In genomic region chr1:46603858-46604549, GRCh38 we compare ENCODE assay signal across 1 cellular context.
TF ChIP-seq lines count a peak whose summit lies in the region.

TSS of gene MKNK1 (minus strand) at chr1:46604268. CDS start at chr1:46583327, 20,941 bp downstream.

TF ChIP-seq in H1, 55 proteins besides CTCF, POLR2A, EP300 and RAD21:
- TF ChIP-seq SIN3A (conservative IDR thresholded peaks at IDR 0.05 in 1 of 2, IDR thresholded peaks at IDR 0.05 in 1 of 2; ENCODE audit: low read depth in 1 of 2, low read length in 2 of 2) (peak in 1 of 2 experiments; percentile 84; a peak in 2 of 4 replicates), ATF2 (IDR thresholded peaks at IDR 0.05; ENCODE audit: low read length) (no peak), GTF2F1 (IDR thresholded peaks at IDR 0.05; ENCODE audit: borderline replicate concordance, low read depth, low read length) (no peak), CHD1 (IDR thresholded peaks at IDR 0.05; ENCODE audit: low read depth, low read length) (no peak), NANOG (IDR thresholded peaks at IDR 0.05; ENCODE audit: insufficient read depth, low read depth, low read length, poor library complexity, severe bottlenecking) (no peak), KDM4A (IDR thresholded peaks at IDR 0.05; ENCODE audit: low read depth, low read length, severe bottlenecking) (peak; percentile 77), GABPA (IDR thresholded peaks at IDR 0.05; ENCODE audit: borderline replicate concordance, insufficient read depth, low read length) (no peak), ATF3 (IDR thresholded peaks at IDR 0.05; ENCODE audit: insufficient read depth, low read depth, low read length) (no peak), SP4 (IDR thresholded peaks at IDR 0.05; ENCODE audit: low read length) (peak; percentile 91; the same call in 1 of the 2 replicates), USF2 (IDR thresholded peaks at IDR 0.05; ENCODE audit: low read length) (no peak), TEAD4 (IDR thresholded peaks at IDR 0.05; ENCODE audit: low read depth, low read length) (no peak), CHD7 (IDR thresholded peaks at IDR 0.05; ENCODE audit: insufficient replicate concordance, low read length) (no peak), BACH1 (IDR thresholded peaks at IDR 0.05; ENCODE audit: low read length) (peak; percentile 65; the same call in 1 of the 2 replicates), SIRT6 (IDR thresholded peaks at IDR 0.05; ENCODE audit: low read length) (no peak), RFX5 (IDR thresholded peaks at IDR 0.05; ENCODE audit: borderline replicate concordance, low read depth, low read length) (no peak), SUZ12 (IDR thresholded peaks at IDR 0.05; ENCODE audit: low read length) (no peak), ASH2L (IDR thresholded peaks at IDR 0.05; ENCODE audit: low read length) (peak; percentile 46), CEBPB (IDR thresholded peaks at IDR 0.05; ENCODE audit: low read depth, low read length) (no peak), MAX (IDR thresholded peaks at IDR 0.05) (peak; percentile 54; the same call in 1 of the 2 replicates), HDAC2 (IDR thresholded peaks at IDR 0.05; ENCODE audit: borderline replicate concordance in 1 of 2, low read depth in 2 of 2, low read length in 2 of 2) (0 out of 4 replicates have a peak, but pooled peaks have one; percentile 24 to 66), E2F6 (IDR thresholded peaks at IDR 0.05) (peak; percentile 20; the same call in 1 of the 2 replicates), MAFK (IDR thresholded peaks at IDR 0.05; ENCODE audit: low read depth, low read length) (no peak), EGR1 (IDR thresholded peaks at IDR 0.05; ENCODE audit: borderline replicate concordance, low read depth, low read length) (peak; percentile 24; the same call in 1 of the 2 replicates), CBX8 (IDR thresholded peaks at IDR 0.05; ENCODE audit: borderline replicate concordance, low read depth, low read length) (no peak), RNF2 (IDR thresholded peaks at IDR 0.05; ENCODE audit: borderline replicate concordance, low read depth, low read length, missing control alignments, poor library complexity, severe bottlenecking) (no peak), TAF7 (optimal IDR thresholded peaks at IDR 0.05; ENCODE audit: borderline replicate concordance, low read depth, low read length) (no peak), BCL11A (IDR thresholded peaks at IDR 0.05; ENCODE audit: low read depth in 2 of 2, low read length in 2 of 2) (no peak), SRF (IDR thresholded peaks at IDR 0.05; ENCODE audit: low read depth, low read length) (no peak), BRCA1 (IDR thresholded peaks at IDR 0.05; ENCODE audit: low read depth, low read length) (no peak), CTBP2 (IDR thresholded peaks at IDR 0.05; ENCODE audit: borderline replicate concordance, insufficient read depth, insufficient read length, low read length) (no peak), SAP30 (IDR thresholded peaks at IDR 0.05; ENCODE audit: insufficient read depth, insufficient replicate concordance, low read length) (peak; percentile 45), TAF1 (IDR thresholded peaks at IDR 0.05; ENCODE audit: low read depth, low read length) (peak; percentile 46; the same call in 1 of the 2 replicates), CBX5 (IDR thresholded peaks at IDR 0.05; ENCODE audit: low read depth, low read length) (no peak), JUND (IDR thresholded peaks at IDR 0.05; ENCODE audit: low read length) (no peak), YY1 (IDR thresholded peaks at IDR 0.05; ENCODE audit: low read depth, low read length) (0 out of 2 replicates have a peak, but pooled peaks have one; percentile 47), JUN (IDR thresholded peaks at IDR 0.05; ENCODE audit: low read depth, low read length) (no peak), RBBP5 (IDR thresholded peaks at IDR 0.05; ENCODE audit: borderline replicate concordance, low read depth, low read length) (peak; percentile 74), RXRA (IDR thresholded peaks at IDR 0.05; ENCODE audit: insufficient read depth, low read depth, low read length) (no peak), SP1 (IDR thresholded peaks at IDR 0.05; ENCODE audit: low read depth, low read length) (0 out of 2 replicates have a peak, but pooled peaks have one; percentile 23), POLR2AphosphoS5 (IDR thresholded peaks at IDR 0.05; ENCODE audit: low read depth, low read length) (peak; percentile 65), KDM1A (IDR thresholded peaks at IDR 0.05; ENCODE audit: borderline replicate concordance, low read length) (no peak), PHF8 (conservative IDR thresholded peaks at IDR 0.05; ENCODE audit: low read depth, low read length) (0 out of 2 replicates have a peak, but pooled peaks have one; percentile 28), NRF1 (IDR thresholded peaks at IDR 0.05; ENCODE audit: low read depth, low read length) (peak; percentile 97), KDM5A (IDR thresholded peaks at IDR 0.05; ENCODE audit: low read length) (no peak), CREB1 (IDR thresholded peaks at IDR 0.05) (peak; percentile 49; the same call in 1 of the 2 replicates), POU5F1 (IDR thresholded peaks at IDR 0.05; ENCODE audit: low read depth, low read length) (no peak), CHD2 (IDR thresholded peaks at IDR 0.05; ENCODE audit: low read length) (0 out of 2 replicates have a peak, but pooled peaks have one; percentile 26)
